In genomic region chr7:65872776-65873581, GRCh38 we compare ENCODE assay signal across 8 cellular contexts. TPM values are rescaled to one million over a fixed set of nuclear protein-coding genes. Genes with fewer than 3 reads are reported as not detected.
DNase-seq lines count a peak whose midpoint lies in the region; TF ChIP-seq lines count a peak whose summit lies in the region.

TSS of gene VKORC1L1 (plus strand) at chr7:65873074. CDS start at chr7:65873372, 298 bp downstream.

- peak within 1 kb of the TSS; percentile 75 to 94 (median 91) for H3K27ac Mint-ChIP-seq in nephron

- no peaks in the 10 kb centered on the region for H3K4me1 ChIP-seq in Loucy (ENCODE audit: insufficient read depth, low read length, poor library complexity, severe bottlenecking)

- no peaks in the 10 kb centered on the region for H3F3A ChIP-seq in Loucy (ENCODE audit: low read depth)

- TF ChIP-seq CTCF in Loucy (conservative IDR thresholded peaks at IDR 0.05; ENCODE audit: low read length) = no peak
- TF ChIP-seq CTCF in fibroblast of the aortic adventitia (IDR thresholded peaks at IDR 0.05; ENCODE audit: insufficient read depth, low read length) = no peak
- no peak for TF ChIP-seq CTCF in nephron (IDR thresholded peaks at IDR 0.05; ENCODE audit: unreplicated experiment in 3 of 3)

- peaks cover 38% of the 10 kb centered on the region for H3K79me2 ChIP-seq in Loucy (ENCODE audit: insufficient read depth, low read length)

- peak within 1 kb of the TSS; percentile 71 for H3K4me3 ChIP-seq in H7 (ENCODE audit: insufficient read depth, low read depth, low read length)
- peak within 1 kb of the TSS; percentile 91 for H3K4me3 ChIP-seq in Loucy (ENCODE audit: low read length, poor library complexity, severe bottlenecking)
- H3K4me3 ChIP-seq in fibroblast of the aortic adventitia (ENCODE audit: low read depth, low read length) = peak within 1 kb of the TSS; percentile 73

- peak within 1 kb of the TSS; percentile 93 for H3K4me2 ChIP-seq in Loucy (ENCODE audit: low read depth, low read length, poor library complexity, severe bottlenecking)

- H3K36me3 Mint-ChIP-seq in nephron (ENCODE audit: low read depth) = no peaks in the 10 kb centered on the region

- H3K27me3 ChIP-seq in H7 (ENCODE audit: control insufficient read depth, insufficient read depth, low read length) (no peaks in the 10 kb centered on the region), Loucy (ENCODE audit: insufficient read depth, low read length, poor library complexity, severe bottlenecking) (no peaks in the 10 kb centered on the region)

- H3K4me1 Mint-ChIP-seq in nephron = no peaks in the 10 kb centered on the region

- H3K36me3 ChIP-seq in H7 (replicated peaks; ENCODE audit: control insufficient read depth, insufficient read depth, low read length) (no peaks in the 10 kb centered on the region), Loucy (ENCODE audit: insufficient read depth, low read length) (no peaks in the 10 kb centered on the region)

- no peaks in the 10 kb centered on the region for H3K9me3 ChIP-seq in Loucy (ENCODE audit: insufficient read depth, low read depth, low read length)

- H4K20me1 ChIP-seq in Loucy (ENCODE audit: insufficient read depth, low read length, poor library complexity, severe bottlenecking) = peaks cover 15% of the 10 kb centered on the region

- no peaks in the 10 kb centered on the region for H3K9me3 Mint-ChIP-seq in nephron

- H2AFZ ChIP-seq in Loucy (ENCODE audit: low read length) = peak within 1 kb of the TSS; percentile 91; the same call in 1 of the 2 replicates

- peak within 1 kb of the TSS; percentile 88 to 96 (median 94) for H3K4me3 Mint-ChIP-seq in nephron

- H3K27me3 Mint-ChIP-seq in nephron (ENCODE audit: low read depth) = no peaks in the 10 kb centered on the region

- no peaks in the 10 kb centered on the region for H3K9me2 ChIP-seq in Loucy (replicated peaks; ENCODE audit: low read depth, low read length)

- DNase-seq in ELF-1 (ENCODE audit: low read depth, low spot score) (peak; percentile 76), H7 (peak; percentile 95), SHP77 treated with DMSO at 0.1 percent for 48 hours (lab: John Stamatoyannopoulos, UW) (peak; percentile 85), fibroblast of the aortic adventitia (ENCODE audit: low read depth) (peak; percentile 83)
- DNase-seq in activated effector memory CD4-positive, alpha-beta T cell treated with Interleukin-2 at 50 U/mL for 16 hours = peak; percentile 94
- DNase-seq in stimulated activated naive CD4-positive, alpha-beta T cell treated with Interleukin-2 at 50 U/mL for 16 hours (lab: John Stamatoyannopoulos, UW) = peak; percentile 93

- H3K9ac ChIP-seq in Loucy (ENCODE audit: low read depth, low read length, poor library complexity, severe bottlenecking) = peak within 1 kb of the TSS; percentile 77

RNA-seq across cellular contexts. Expression of gene VKORC1L1, which starts in this region (rescaled TPM):
- 13.2 and 14.3 TPM in 2 replicates for total RNA-seq in H7 (2014; rRNA removed; shearing (Covaris generic))
- total RNA-seq in fibroblast of the aortic adventitia (ENCODE audit: low replicate concordance) = 8.7 and 17.8 TPM in 2 replicates

Comparison
In these comparisons a context has a peak if more than half of its experiments do, and no peak if none do; other contexts are left out.
1. Peak in every context shown above with its lines: DNase-seq and H3K4me3 ChIP-seq.